ENCODE assay signal across 15 cellular contexts in genomic region chr7:145957160-145957890, GRCh38.
"Had no signal": no experiment of that assay in that cellular context is flagged by ENCODE, and none has a peak within 500 bp of the region (broad histone marks: within the 10 kb centered on the region; RNA-seq: fewer than 3 reads in every experiment).

No MANE protein-coding gene starts in this region.

- H3K4me3 ChIP-seq: colonic mucosa, esophagus squamous epithelium, skin epidermis, transverse colon, vagina had no signal

- H3K27ac ChIP-seq: colonic mucosa, esophagus squamous epithelium, foreskin keratinocyte, skin epidermis, transverse colon, vagina had no signal

- DNase-seq: activated CD4-positive, alpha-beta memory T cell treated with anti-CD3 and anti-CD28 coated beads, Interleukin-2, amount 10 ng/mL, durations not matched to agents 7 days and 5 days; activated CD4-positive, alpha-beta T cell treated with anti-CD3 and anti-CD28 coated beads for 4 hours; activated naive CD4-positive, alpha-beta T cell treated with anti-CD3 and anti-CD28 coated beads, Interleukin-2, amount 50 U/mL, for 16 hours; activated T-cell treated with anti-CD3 and anti-CD28 coated beads, Interleukin-2, amount 50 U/mL, for 24 hours; caudate nucleus; colonic mucosa; esophagus squamous epithelium; foreskin keratinocyte; occipital lobe; stimulated activated CD4-positive, alpha-beta T cell treated with anti-CD3 and anti-CD28 coated beads, Interleukin-4, amount 100 ng/mL, for 4 hours; stimulated activated CD8-positive, alpha-beta memory T cell treated with anti-CD3 and anti-CD28 coated beads, Interleukin-4, amount 100 ng/mL, for 48 hours; stimulated activated naive CD4-positive, alpha-beta T cell treated with Interleukin-2 at 50 U/mL for 16 hours; transverse colon had no signal
